In the genomic region with DNA sequence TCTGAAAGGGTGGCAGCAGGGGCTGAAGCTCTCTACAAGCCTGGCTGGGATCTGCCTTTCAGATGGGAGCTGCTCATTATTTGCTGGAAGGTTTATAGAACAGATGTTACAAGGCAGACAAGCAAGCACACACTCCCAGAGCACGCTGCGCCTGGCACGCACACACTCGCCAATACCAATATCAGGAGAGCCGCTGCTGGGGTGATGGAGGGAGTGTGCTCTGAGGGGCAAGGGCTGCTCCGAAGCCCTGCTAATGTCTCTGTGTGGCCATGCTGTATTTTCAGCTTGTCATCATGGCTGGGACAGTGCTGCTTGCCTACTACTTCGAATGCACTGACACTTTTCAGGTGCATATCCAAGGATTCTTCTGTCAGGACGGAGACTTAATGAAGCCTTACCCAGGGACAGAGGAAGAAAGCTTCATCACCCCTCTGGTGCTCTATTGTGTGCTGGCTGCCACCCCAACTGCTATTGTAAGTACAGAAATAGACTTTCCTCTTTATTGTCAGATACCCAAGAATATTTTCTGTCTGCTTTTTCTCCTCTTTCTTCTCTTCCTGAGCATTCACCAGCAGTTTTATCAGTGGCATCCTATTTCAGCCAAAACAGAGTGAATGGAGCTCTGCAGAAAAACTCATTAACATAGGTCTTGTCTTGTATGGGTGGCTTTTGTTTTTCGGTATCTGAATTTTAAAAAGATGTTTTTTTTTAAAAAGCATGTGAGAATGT, we compare ENCODE assay signal across 1 cellular context.
TF ChIP-seq lines count a peak whose summit lies in the region.

No MANE protein-coding gene starts in this region.

TF ChIP-seq in GM23338, 12 proteins besides CTCF, POLR2A, EP300 and RAD21 (continued from another document):
- TF ChIP-seq, protein P1, sequence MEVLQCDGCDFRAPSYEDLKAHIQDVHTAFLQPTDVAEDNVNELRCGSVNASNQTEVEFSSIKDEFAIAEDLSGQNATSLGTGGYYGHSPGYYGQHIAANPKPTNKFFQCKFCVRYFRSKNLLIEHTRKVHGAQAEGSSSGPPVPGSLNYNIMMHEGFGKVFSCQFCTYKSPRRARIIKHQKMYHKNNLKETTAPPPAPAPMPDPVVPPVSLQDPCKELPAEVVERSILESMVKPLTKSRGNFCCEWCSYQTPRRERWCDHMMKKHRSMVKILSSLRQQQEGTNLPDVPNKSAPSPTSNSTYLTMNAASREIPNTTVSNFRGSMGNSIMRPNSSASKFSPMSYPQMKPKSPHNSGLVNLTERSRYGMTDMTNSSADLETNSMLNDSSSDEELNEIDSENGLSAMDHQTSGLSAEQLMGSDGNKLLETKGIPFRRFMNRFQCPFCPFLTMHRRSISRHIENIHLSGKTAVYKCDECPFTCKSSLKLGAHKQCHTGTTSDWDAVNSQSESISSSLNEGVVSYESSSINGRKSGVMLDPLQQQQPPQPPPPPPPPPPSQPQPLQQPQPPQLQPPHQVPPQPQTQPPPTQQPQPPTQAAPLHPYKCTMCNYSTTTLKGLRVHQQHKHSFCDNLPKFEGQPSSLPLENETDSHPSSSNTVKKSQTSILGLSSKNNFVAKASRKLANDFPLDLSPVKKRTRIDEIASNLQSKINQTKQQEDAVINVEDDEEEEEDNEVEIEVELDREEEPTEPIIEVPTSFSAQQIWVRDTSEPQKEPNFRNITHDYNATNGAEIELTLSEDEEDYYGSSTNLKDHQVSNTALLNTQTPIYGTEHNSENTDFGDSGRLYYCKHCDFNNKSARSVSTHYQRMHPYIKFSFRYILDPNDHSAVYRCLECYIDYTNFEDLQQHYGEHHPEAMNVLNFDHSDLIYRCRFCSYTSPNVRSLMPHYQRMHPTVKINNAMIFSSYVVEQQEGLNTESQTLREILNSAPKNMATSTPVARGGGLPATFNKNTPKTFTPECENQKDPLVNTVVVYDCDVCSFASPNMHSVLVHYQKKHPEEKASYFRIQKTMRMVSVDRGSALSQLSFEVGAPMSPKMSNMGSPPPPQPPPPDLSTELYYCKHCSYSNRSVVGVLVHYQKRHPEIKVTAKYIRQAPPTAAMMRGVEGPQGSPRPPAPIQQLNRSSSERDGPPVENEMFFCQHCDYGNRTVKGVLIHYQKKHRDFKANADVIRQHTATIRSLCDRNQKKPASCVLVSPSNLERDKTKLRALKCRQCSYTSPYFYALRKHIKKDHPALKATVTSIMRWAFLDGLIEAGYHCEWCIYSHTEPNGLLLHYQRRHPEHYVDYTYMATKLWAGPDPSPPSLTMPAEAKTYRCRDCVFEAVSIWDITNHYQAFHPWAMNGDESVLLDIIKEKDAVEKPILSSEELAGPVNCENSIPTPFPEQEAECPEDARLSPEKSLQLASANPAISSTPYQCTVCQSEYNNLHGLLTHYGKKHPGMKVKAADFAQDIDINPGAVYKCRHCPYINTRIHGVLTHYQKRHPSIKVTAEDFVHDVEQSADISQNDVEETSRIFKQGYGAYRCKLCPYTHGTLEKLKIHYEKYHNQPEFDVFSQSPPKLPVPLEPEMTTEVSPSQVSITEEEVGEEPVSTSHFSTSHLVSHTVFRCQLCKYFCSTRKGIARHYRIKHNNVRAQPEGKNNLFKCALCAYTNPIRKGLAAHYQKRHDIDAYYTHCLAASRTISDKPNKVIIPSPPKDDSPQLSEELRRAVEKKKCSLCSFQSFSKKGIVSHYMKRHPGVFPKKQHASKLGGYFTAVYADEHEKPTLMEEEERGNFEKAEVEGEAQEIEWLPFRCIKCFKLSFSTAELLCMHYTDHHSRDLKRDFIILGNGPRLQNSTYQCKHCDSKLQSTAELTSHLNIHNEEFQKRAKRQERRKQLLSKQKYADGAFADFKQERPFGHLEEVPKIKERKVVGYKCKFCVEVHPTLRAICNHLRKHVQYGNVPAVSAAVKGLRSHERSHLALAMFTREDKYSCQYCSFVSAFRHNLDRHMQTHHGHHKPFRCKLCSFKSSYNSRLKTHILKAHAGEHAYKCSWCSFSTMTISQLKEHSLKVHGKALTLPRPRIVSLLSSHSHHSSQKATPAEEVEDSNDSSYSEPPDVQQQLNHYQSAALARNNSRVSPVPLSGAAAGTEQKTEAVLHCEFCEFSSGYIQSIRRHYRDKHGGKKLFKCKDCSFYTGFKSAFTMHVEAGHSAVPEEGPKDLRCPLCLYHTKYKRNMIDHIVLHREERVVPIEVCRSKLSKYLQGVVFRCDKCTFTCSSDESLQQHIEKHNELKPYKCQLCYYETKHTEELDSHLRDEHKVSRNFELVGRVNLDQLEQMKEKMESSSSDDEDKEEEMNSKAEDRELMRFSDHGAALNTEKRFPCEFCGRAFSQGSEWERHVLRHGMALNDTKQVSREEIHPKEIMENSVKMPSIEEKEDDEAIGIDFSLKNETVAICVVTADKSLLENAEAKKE (CRISPR knock-in tag; IDR thresholded peaks at IDR 0.05): no peak
- TF ChIP-seq NANOG (IDR thresholded peaks at IDR 0.05; ENCODE audit: borderline replicate concordance): no peak
